Comparison of ENCODE assay signal across 26 cellular contexts in the genomic region with DNA sequence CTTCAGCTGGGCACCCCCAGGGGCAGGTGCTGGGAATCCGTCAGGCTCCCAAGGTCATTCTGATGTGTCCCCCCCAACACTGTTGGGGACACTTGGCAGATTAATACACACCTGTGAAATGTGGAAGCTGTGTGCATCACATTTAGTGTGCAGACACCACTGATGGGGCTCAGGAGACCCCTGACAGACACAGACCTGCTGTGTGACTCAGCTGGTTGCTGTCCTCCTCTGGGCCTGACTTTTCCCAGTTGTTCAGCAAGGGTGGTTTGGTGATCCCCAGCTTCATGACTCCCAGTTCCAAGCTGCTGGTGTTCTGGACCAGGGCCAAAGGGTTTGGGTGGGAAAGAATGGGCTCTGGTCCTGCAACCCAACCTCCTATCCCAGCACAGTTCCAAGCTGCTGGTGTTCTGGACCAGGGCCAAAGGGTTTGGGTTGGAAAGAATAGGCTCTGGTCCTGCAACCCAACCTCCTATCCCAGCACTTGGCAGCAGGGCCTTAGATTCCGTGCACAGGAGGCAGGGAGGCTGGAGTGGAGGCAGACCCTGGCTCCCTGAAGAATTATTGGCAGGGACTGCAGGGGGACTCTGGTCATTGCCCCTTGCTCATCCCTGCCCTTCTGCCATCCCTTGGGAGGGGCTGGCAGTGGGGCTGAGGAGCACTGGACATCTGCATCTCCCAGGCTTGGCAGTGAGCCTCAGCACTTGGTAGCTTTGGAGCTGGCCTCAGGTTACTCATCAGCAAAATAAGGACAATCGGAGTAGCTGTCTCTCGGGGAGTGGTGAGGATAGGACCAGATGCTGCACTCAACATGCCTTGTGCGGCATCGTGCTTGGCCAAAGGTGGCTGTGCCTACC. TPM values are rescaled to one million over a fixed set of nuclear protein-coding genes. Genes with fewer than 3 reads are reported as not detected.
DNase-seq lines count a peak whose midpoint lies in the region; ATAC-seq, FAIRE-seq and TF ChIP-seq lines count a peak whose summit lies in the region.
"Had no signal": no experiment of that assay in that cellular context is flagged by ENCODE, and none has a peak within 500 bp of the region (broad histone marks: within the 10 kb centered on the region; RNA-seq: fewer than 3 reads in every experiment).

No MANE protein-coding gene starts in this region.

- TF ChIP-seq CTCF in kidney (IDR thresholded peaks at IDR 0.05; ENCODE audit: borderline replicate concordance, extremely low read depth, insufficient read depth) = no peak
- no peak for TF ChIP-seq CTCF in sigmoid colon (IDR thresholded peaks at IDR 0.05)
- TF ChIP-seq CTCF in stomach (IDR thresholded peaks at IDR 0.05) = no peak

- no peak for DNase-seq in activated naive CD4-positive, alpha-beta T cell treated with anti-CD3 and anti-CD28 coated beads, Interleukin-2, amount 10 ng/mL, durations not matched to agents 7 days and 5 days
- DNase-seq in activated naive CD4-positive, alpha-beta T cell treated with Interleukin-2 at 50 U/mL for 16 hours = no peak
- peak; percentile 23 for DNase-seq in NCI-H69 (lab: John Stamatoyannopoulos, UW)
- DNase-seq in kidney = peak; percentile 28
- DNase-seq in sigmoid colon = peak; percentile 47
- DNase-seq in NCI-H1930 (lab: John Stamatoyannopoulos, UW) = no peak
- DNase-seq in stomach = no peak
- no peak for DNase-seq in activated T-cell treated with anti-CD3 and anti-CD28 coated beads, Interleukin-2, amount 50 U/mL, for 72 hours
- DNase-seq: activated CD4-positive, alpha-beta T cell treated with anti-CD3 and anti-CD28 coated beads, Interleukin-2, amount 10 ng/mL, durations not matched to agents 7 days and 5 days; activated CD8-positive, alpha-beta memory T cell treated with anti-CD3 and anti-CD28 coated beads, Interleukin-2, amount 10 ng/mL, durations not matched to agents 7 days and 5 days; GF-D8; head of caudate nucleus; NCI-H526 treated with DMSO at 0.1 percent for 48 hours; stimulated activated CD4-positive, alpha-beta T cell treated with anti-CD3 and anti-CD28 coated beads, Interleukin-2, amount 100 ng/mL, for 24 hours had no signal

- H3K9me3 Mint-ChIP-seq in activated naive CD4-positive, alpha-beta T cell treated with anti-CD3 and anti-CD28 coated beads, Interleukin-2, amount 10 ng/mL, durations not matched to agents 7 days and 5 days = no peaks in the 10 kb centered on the region
- no peaks in the 10 kb centered on the region for H3K9me3 Mint-ChIP-seq in activated T-cell treated with anti-CD3 and anti-CD28 coated beads, Interleukin-2, amount 50 U/mL, for 72 hours
- H3K9me3 Mint-ChIP-seq: activated CD4-positive, alpha-beta T cell treated with anti-CD3 and anti-CD28 coated beads, Interleukin-2, amount 10 ng/mL, durations not matched to agents 7 days and 5 days; activated naive CD4-positive, alpha-beta T cell treated with anti-CD3 and anti-CD28 coated beads, Interleukin-2, amount 50 U/mL, for 24 hours; activated T-helper 1 cell treated with anti-CD3 and anti-CD28 coated beads, Interleukin-12 subunit alpha, Interleukin-12 subunit beta, Interleukin-2, Interleukin-4 antibody, amounts not matched to agents 30 ng/mL and 10 ng/mL and 1 ng/mL, durations not matched to agents 14 hours and 24 hours and 36 hours; T-helper 2 cell treated with Interferon-gamma antibody and Interleukin-4, amounts not matched to agents 5 μg/mL and 100 μg/mL, for 36 hours had no signal

- no peaks in the 10 kb centered on the region for H3K9me3 ChIP-seq in kidney (ENCODE audit: control insufficient read depth in 1 of 2, low read length in 2 of 2)
- no peaks in the 10 kb centered on the region for H3K9me3 ChIP-seq in sigmoid colon
- no peaks in the 10 kb centered on the region for H3K9me3 ChIP-seq in stomach
- H3K9me3 ChIP-seq: ascending aorta had no signal

- H3K4me1 ChIP-seq in kidney (ENCODE audit: control insufficient read depth in 1 of 2, insufficient read depth in 1 of 2, low read depth in 1 of 2, low read length in 2 of 2) = peaks cover 0 to 2% of the 10 kb centered on the region in 2 donors
- peaks cover 0 to 5% (median 0%) of the 10 kb centered on the region in 4 donors for H3K4me1 ChIP-seq in sigmoid colon
- H3K4me1 ChIP-seq in stomach = peaks cover 6 to 65% (median 35%) of the 10 kb centered on the region in 4 donors
- H3K4me1 ChIP-seq: ascending aorta had no signal

- no peak for FAIRE-seq in kidney (lab: Jason Lieb, UNC)
- FAIRE-seq: urothelium cell line had no signal

- WGBS in sigmoid colon, 2 donors = 76 to 87% methylated on average over 6 of the region's 6 CpGs
- 89 to 92% (median 90%) methylated on average over 5 to 6 of the region's 6 CpGs for WGBS in stomach, 5 donors

- no peak for TF ChIP-seq EP300 in sigmoid colon (IDR thresholded peaks at IDR 0.05)
- no peak for TF ChIP-seq EP300 in stomach (IDR thresholded peaks at IDR 0.05)

- intact Hi-C loops in kidney (cut with DNase I) = no loop called here
- intact Hi-C loops in sigmoid colon (cut with DNase I) = no loop called here
- intact Hi-C loops in stomach (cut with DNase I; ENCODE audit: low total_unique reads) = loop anchor here (5.0 kb wide), 1 partner anchor 47 kb away; no protein-coding TSS in a partner anchor

- CTCF ChIA-PET in activated naive CD4-positive, alpha-beta T cell treated with anti-CD3 and anti-CD28 coated beads, Interleukin-2, amount 10 ng/mL, durations not matched to agents 7 days and 5 days (lab: Charles Lee) = interaction anchor here (0.7 to 7.5 kb wide), 5 partner anchors 43 to 791 kb away, joined by 3 to 152 read pairs (median 4); no protein-coding TSS in a partner anchor

- H3K27ac Mint-ChIP-seq in activated naive CD4-positive, alpha-beta T cell treated with anti-CD3 and anti-CD28 coated beads, Interleukin-2, amount 10 ng/mL, durations not matched to agents 7 days and 5 days = peak overlapping the region; percentile 42
- H3K27ac Mint-ChIP-seq in activated T-cell treated with anti-CD3 and anti-CD28 coated beads, Interleukin-2, amount 50 U/mL, for 72 hours = no peak overlapping the region
- H3K27ac Mint-ChIP-seq: activated CD4-positive, alpha-beta T cell treated with anti-CD3 and anti-CD28 coated beads, Interleukin-2, amount 10 ng/mL, durations not matched to agents 7 days and 5 days; activated CD8-positive, alpha-beta memory T cell treated with anti-CD3 and anti-CD28 coated beads, Interleukin-2, amount 10 ng/mL, durations not matched to agents 7 days and 5 days; activated naive CD4-positive, alpha-beta T cell treated with anti-CD3 and anti-CD28 coated beads, Interleukin-2, amount 50 U/mL, for 24 hours; activated T-helper 1 cell treated with anti-CD3 and anti-CD28 coated beads, Interleukin-12 subunit alpha, Interleukin-12 subunit beta, Interleukin-2, Interleukin-4 antibody, amounts not matched to agents 30 ng/mL and 10 ng/mL and 1 ng/mL, durations not matched to agents 14 hours and 24 hours and 36 hours; T-helper 2 cell treated with Interferon-gamma antibody and Interleukin-4, amounts not matched to agents 5 μg/mL and 100 μg/mL, for 36 hours had no signal

- no peak for ATAC-seq in activated T-cell treated with anti-CD3 and anti-CD28 coated beads, Interleukin-2, amount 50 U/mL, for 72 hours (replicated peaks in 1 of 2)
- ATAC-seq: activated CD8-positive, alpha-beta memory T cell treated with anti-CD3 and anti-CD28 coated beads, Interleukin-2, amount 10 ng/mL, durations not matched to agents 7 days and 5 days had no signal

- peaks cover 6% of the 10 kb centered on the region for H3K27me3 Mint-ChIP-seq in activated naive CD4-positive, alpha-beta T cell treated with anti-CD3 and anti-CD28 coated beads, Interleukin-2, amount 10 ng/mL, durations not matched to agents 7 days and 5 days
- H3K27me3 Mint-ChIP-seq in activated T-cell treated with anti-CD3 and anti-CD28 coated beads, Interleukin-2, amount 50 U/mL, for 72 hours (ENCODE audit: low read depth) = no peaks in the 10 kb centered on the region
- H3K27me3 Mint-ChIP-seq: activated CD4-positive, alpha-beta T cell treated with anti-CD3 and anti-CD28 coated beads, Interleukin-2, amount 10 ng/mL, durations not matched to agents 7 days and 5 days; activated CD8-positive, alpha-beta memory T cell treated with anti-CD3 and anti-CD28 coated beads, Interleukin-2, amount 10 ng/mL, durations not matched to agents 7 days and 5 days; activated naive CD4-positive, alpha-beta T cell treated with anti-CD3 and anti-CD28 coated beads, Interleukin-2, amount 50 U/mL, for 24 hours had no signal

- H3K27me3 ChIP-seq in sigmoid colon (no peaks in the 10 kb centered on the region), stomach (no peaks in the 10 kb centered on the region)
- H3K27me3 ChIP-seq: ascending aorta had no signal

- H3K4me3 Mint-ChIP-seq in activated naive CD4-positive, alpha-beta T cell treated with anti-CD3 and anti-CD28 coated beads, Interleukin-2, amount 10 ng/mL, durations not matched to agents 7 days and 5 days = no peak overlapping the region
- H3K4me3 Mint-ChIP-seq in activated T-cell treated with anti-CD3 and anti-CD28 coated beads, Interleukin-2, amount 50 U/mL, for 72 hours = no peak overlapping the region
- H3K4me3 Mint-ChIP-seq: activated CD4-positive, alpha-beta T cell treated with anti-CD3 and anti-CD28 coated beads, Interleukin-2, amount 10 ng/mL, durations not matched to agents 7 days and 5 days; activated CD8-positive, alpha-beta memory T cell treated with anti-CD3 and anti-CD28 coated beads, Interleukin-2, amount 10 ng/mL, durations not matched to agents 7 days and 5 days; activated naive CD4-positive, alpha-beta T cell treated with anti-CD3 and anti-CD28 coated beads, Interleukin-2, amount 50 U/mL, for 24 hours; activated T-helper 1 cell treated with anti-CD3 and anti-CD28 coated beads, Interleukin-12 subunit alpha, Interleukin-12 subunit beta, Interleukin-2, Interleukin-4 antibody, amounts not matched to agents 30 ng/mL and 10 ng/mL and 1 ng/mL, durations not matched to agents 14 hours and 24 hours and 36 hours; T-helper 2 cell treated with Interferon-gamma antibody and Interleukin-4, amounts not matched to agents 5 μg/mL and 100 μg/mL, for 36 hours had no signal

- TF ChIP-seq POLR2A in sigmoid colon (IDR thresholded peaks at IDR 0.05) (no peak), stomach (IDR thresholded peaks at IDR 0.05) (no peak)

- no peak overlapping the region for H3K9ac ChIP-seq in kidney (ENCODE audit: low read length in 2 of 2)

- peaks cover 6% of the 10 kb centered on the region for H3K4me1 Mint-ChIP-seq in activated naive CD4-positive, alpha-beta T cell treated with anti-CD3 and anti-CD28 coated beads, Interleukin-2, amount 10 ng/mL, durations not matched to agents 7 days and 5 days
- H3K4me1 Mint-ChIP-seq in activated T-cell treated with anti-CD3 and anti-CD28 coated beads, Interleukin-2, amount 50 U/mL, for 72 hours (ENCODE audit: low read depth) = peaks cover 11% of the 10 kb centered on the region

- no peak overlapping the region for H3K4me3 ChIP-seq in kidney (ENCODE audit: low read length in 2 of 2)
- no peak overlapping the region for H3K4me3 ChIP-seq in sigmoid colon
- no peak overlapping the region for H3K4me3 ChIP-seq in stomach
- H3K4me3 ChIP-seq: ascending aorta, SK-N-MC had no signal

- no peak overlapping the region for H3K27ac ChIP-seq in kidney (ENCODE audit: low read depth in 2 of 2, low read length in 2 of 2)
- no peak overlapping the region for H3K27ac ChIP-seq in sigmoid colon
- H3K27ac ChIP-seq in stomach = no peak overlapping the region
- H3K27ac ChIP-seq: ascending aorta, SK-N-MC had no signal

- no peaks in the 10 kb centered on the region for H3K36me3 ChIP-seq in kidney (ENCODE audit: control insufficient read depth in 1 of 2, insufficient read depth in 2 of 2, low read length in 2 of 2)
- H3K36me3 ChIP-seq in sigmoid colon = no peaks in the 10 kb centered on the region
- H3K36me3 ChIP-seq in stomach = peaks cover 0 to 26% (median 22%) of the 10 kb centered on the region in 4 donors
- H3K36me3 ChIP-seq: ascending aorta had no signal

- no peaks in the 10 kb centered on the region for H3K36me3 Mint-ChIP-seq in activated naive CD4-positive, alpha-beta T cell treated with anti-CD3 and anti-CD28 coated beads, Interleukin-2, amount 10 ng/mL, durations not matched to agents 7 days and 5 days
- peaks cover 0 to 2% of the 10 kb centered on the region in 2 donors for H3K36me3 Mint-ChIP-seq in activated T-cell treated with anti-CD3 and anti-CD28 coated beads, Interleukin-2, amount 50 U/mL, for 72 hours (ENCODE audit: insufficient read depth in 2 of 2)
- H3K36me3 Mint-ChIP-seq: activated CD8-positive, alpha-beta memory T cell treated with anti-CD3 and anti-CD28 coated beads, Interleukin-2, amount 10 ng/mL, durations not matched to agents 7 days and 5 days; activated naive CD4-positive, alpha-beta T cell treated with anti-CD3 and anti-CD28 coated beads, Interleukin-2, amount 50 U/mL, for 24 hours had no signal

RNA-seq across cellular contexts. Expression of a gene that starts 8.4 kb away (rescaled TPM):
- total RNA-seq in kidney (1.8 TPM), sigmoid colon (1 to 10 TPM in 1 of 4 donors, not detected in 3; 1.4 TPM), stomach (10 to 100 TPM in 3 of 5 donors, 1 to 10 TPM in 1, not detected in 1; 2.6 to 63.7 (median 28.3) TPM)
- polyA plus RNA-seq in kidney (ENCODE audit: insufficient read depth, low read depth, low replicate concordance) (not detected), sigmoid colon (1 to 10 TPM in 1 of 3 donors, not detected in 2; 4.5 TPM), stomach (1 to 10 TPM in 1 of 3 donors, not detected in 2; 1.1 TPM)
- total RNA-seq in activated T-cell treated with anti-CD3 and anti-CD28 coated beads, Interleukin-2, amount 50 U/mL, for 72 hours = not detected
- total RNA-seq: A172; activated CD4-positive, alpha-beta T cell treated with anti-CD3 and anti-CD28 coated beads, Interleukin-2, amount 10 ng/mL, durations not matched to agents 7 days and 5 days; activated CD8-positive, alpha-beta memory T cell treated with anti-CD3 and anti-CD28 coated beads, Interleukin-2, amount 10 ng/mL, durations not matched to agents 7 days and 5 days; activated T-helper 1 cell treated with anti-CD3 and anti-CD28 coated beads, Interleukin-12 subunit alpha, Interleukin-12 subunit beta, Interleukin-2, Interleukin-4 antibody, amounts not matched to agents 30 ng/mL and 10 ng/mL and 1 ng/mL, durations not matched to agents 14 hours and 24 hours and 36 hours; ascending aorta; dermis microvascular lymphatic vessel endothelial cell; fibroblast of villous mesenchyme; lower leg skin; RPMI7951 had no signal
- polyA plus RNA-seq: neural cell had no signal

RNA-seq across cellular contexts. Expression of a gene that starts 27.4 kb away (rescaled TPM):
- total RNA-seq in kidney = 36.0 TPM
- 20.0 TPM for polyA plus RNA-seq in kidney (ENCODE audit: insufficient read depth, low read depth, low replicate concordance)
- 10 to 100 TPM in 1 of 4 donors, 1 to 10 TPM in 3; 4.1 to 12.5 (median 6.7) TPM for total RNA-seq in sigmoid colon
- polyA plus RNA-seq in sigmoid colon = 100 to 1,000 TPM in 1 of 3 donors, 10 to 100 TPM in 2; 89.5 to 110 (median 90.8) TPM
- 100 to 1,000 TPM in 2 of 5 donors, 10 to 100 TPM in 3; 36.4 to 110 (median 86.2) TPM for total RNA-seq in stomach
- 10 to 100 TPM; 10.0 to 53.0 (median 21.7) TPM for polyA plus RNA-seq in stomach
- total RNA-seq in activated T-cell treated with anti-CD3 and anti-CD28 coated beads, Interleukin-2, amount 50 U/mL, for 72 hours = 1 to 10 TPM; 1.0 to 1.1 TPM

RNA-seq across cellular contexts. Expression of a gene that starts 33.8 kb away (rescaled TPM):
- 10.7 TPM for total RNA-seq in kidney
- 6.1 TPM for polyA plus RNA-seq in kidney (ENCODE audit: insufficient read depth, low read depth, low replicate concordance)
- 10 to 100 TPM in 2 of 4 donors, 1 to 10 TPM in 2; 7.7 to 12.8 (median 9.7) TPM for total RNA-seq in sigmoid colon
- polyA plus RNA-seq in sigmoid colon = 1 to 10 TPM; 1.8 to 3.6 (median 2.1) TPM
- 10 to 100 TPM in 1 of 5 donors, 1 to 10 TPM in 4; 2.6 to 29.2 (median 4.8) TPM for total RNA-seq in stomach
- polyA plus RNA-seq in stomach = 1 to 10 TPM; 1.4 to 4.0 (median 2.3) TPM
- total RNA-seq in activated T-cell treated with anti-CD3 and anti-CD28 coated beads, Interleukin-2, amount 50 U/mL, for 72 hours = under 1 TPM; 0.29 to 0.42 TPM
- total RNA-seq: A172 had no signal

Comparison
In these comparisons a context has a peak if more than half of its experiments do, and no peak if none do; other contexts are left out.
1. DNase-seq: peak in NCI-H69 (single experiment), kidney (single experiment) and sigmoid colon (single experiment); none in activated naive CD4-positive, alpha-beta T cell treated with anti-CD3 and anti-CD28 coated beads, Interleukin-2, amount 10 ng/mL, durations not matched to agents 7 days and 5 days (single experiment), activated naive CD4-positive, alpha-beta T cell treated with Interleukin-2 at 50 U/mL for 16 hours (single experiment), NCI-H1930 (0 of 2), stomach (single experiment) and activated T-cell treated with anti-CD3 and anti-CD28 coated beads, Interleukin-2, amount 50 U/mL, for 72 hours (0 of 2).